ENCODE assay signal across 21 cellular contexts in genomic region chr6:79605061-79605460, GRCh38. TPM values are rescaled to one million over a fixed set of nuclear protein-coding genes. Genes with fewer than 3 reads are reported as not detected.
DNase-seq lines count a peak whose midpoint lies in the region; ATAC-seq and TF ChIP-seq lines count a peak whose summit lies in the region.
"Had no signal": no experiment of that assay in that cellular context is flagged by ENCODE, and none has a peak within 500 bp of the region (broad histone marks: within the 10 kb centered on the region; RNA-seq: fewer than 3 reads in every experiment).

No MANE protein-coding gene starts in this region.

- H3K4me3 ChIP-seq in WERI-Rb-1 (ENCODE audit: low read depth, low read length) = no peak overlapping the region
- H3K4me3 ChIP-seq: ascending aorta, heart right ventricle, stomach had no signal

- H3K27ac Mint-ChIP-seq in activated naive CD8-positive, alpha-beta T cell treated with anti-CD3 and anti-CD28 coated beads, Interleukin-2, amount 10 ng/mL, durations not matched to agents 7 days and 5 days = no peak overlapping the region
- H3K27ac Mint-ChIP-seq in activated naive CD8-positive, alpha-beta T cell treated with anti-CD3 and anti-CD28 coated beads, Interleukin-2, amount 50 U/mL, for 24 hours = no peak overlapping the region
- peak overlapping the region; percentile 97 for H3K27ac Mint-ChIP-seq in glutamatergic neuron (ENCODE audit: unreplicated experiment)
- H3K27ac Mint-ChIP-seq: activated naive CD4-positive, alpha-beta T cell treated with anti-CD3 and anti-CD28 coated beads, Interleukin-2, amount 10 ng/mL, durations not matched to agents 7 days and 5 days had no signal

- DNase-seq in activated naive CD8-positive, alpha-beta T cell treated with anti-CD3 and anti-CD28 coated beads, Interleukin-2, amount 10 ng/mL, durations not matched to agents 7 days and 5 days = no peak
- DNase-seq in activated naive CD8-positive, alpha-beta T cell treated with anti-CD3 and anti-CD28 coated beads, Interleukin-2, amount 50 U/mL, for 24 hours = no peak
- DNase-seq in WERI-Rb-1 (peak; percentile 25), glutamatergic neuron (peak; percentile 74), DMS153 (lab: John Stamatoyannopoulos, UW) (no peak), AG20443 (ENCODE audit: low spot score) (no peak), ureter (ENCODE audit: low spot score) (no peak)
- DNase-seq: activated CD4-positive, alpha-beta T cell treated with anti-CD3 and anti-CD28 coated beads for 1 hour; activated CD8-positive, alpha-beta memory T cell treated with anti-CD3 and anti-CD28 coated beads for 24 hours; activated naive CD4-positive, alpha-beta T cell treated with anti-CD3 and anti-CD28 coated beads, Interleukin-2, amount 10 ng/mL, durations not matched to agents 7 days and 5 days; activated T-cell treated with anti-CD3 and anti-CD28 coated beads, Interleukin-2, amount 50 U/mL, for 4 hours; BE2C; Calu3; heart right ventricle; left ventricle myocardium superior; NCI-H1694 treated with DMSO at 0.1 percent for 48 hours; stimulated activated CD4-positive, alpha-beta T cell treated with anti-CD3 and anti-CD28 coated beads, Interleukin-4, amount 100 ng/mL, for 4 hours; stomach had no signal

- H3K9me3 ChIP-seq in WERI-Rb-1 (ENCODE audit: severe bottlenecking) = no peaks in the 10 kb centered on the region
- H3K9me3 ChIP-seq: ascending aorta, BE2C, heart right ventricle, stomach had no signal

- H3K9me3 Mint-ChIP-seq in activated naive CD8-positive, alpha-beta T cell treated with anti-CD3 and anti-CD28 coated beads, Interleukin-2, amount 10 ng/mL, durations not matched to agents 7 days and 5 days = no peaks in the 10 kb centered on the region
- H3K9me3 Mint-ChIP-seq in activated naive CD8-positive, alpha-beta T cell treated with anti-CD3 and anti-CD28 coated beads, Interleukin-2, amount 50 U/mL, for 24 hours = no peaks in the 10 kb centered on the region
- H3K9me3 Mint-ChIP-seq in glutamatergic neuron (ENCODE audit: unreplicated experiment) = peaks cover 11% of the 10 kb centered on the region
- H3K9me3 Mint-ChIP-seq: activated naive CD4-positive, alpha-beta T cell treated with anti-CD3 and anti-CD28 coated beads, Interleukin-2, amount 10 ng/mL, durations not matched to agents 7 days and 5 days; activated T-cell treated with anti-CD3 and anti-CD28 coated beads, Interleukin-2, amount 50 U/mL, for 4 hours had no signal

- peaks cover 7% of the 10 kb centered on the region for H3K4me1 Mint-ChIP-seq in activated naive CD8-positive, alpha-beta T cell treated with anti-CD3 and anti-CD28 coated beads, Interleukin-2, amount 10 ng/mL, durations not matched to agents 7 days and 5 days
- no peaks in the 10 kb centered on the region for H3K4me1 Mint-ChIP-seq in activated naive CD8-positive, alpha-beta T cell treated with anti-CD3 and anti-CD28 coated beads, Interleukin-2, amount 50 U/mL, for 24 hours
- peaks cover 44% of the 10 kb centered on the region for H3K4me1 Mint-ChIP-seq in glutamatergic neuron (ENCODE audit: low read depth, unreplicated experiment)
- H3K4me1 Mint-ChIP-seq: activated naive CD4-positive, alpha-beta T cell treated with anti-CD3 and anti-CD28 coated beads, Interleukin-2, amount 10 ng/mL, durations not matched to agents 7 days and 5 days had no signal

- no peaks in the 10 kb centered on the region for H3K36me3 ChIP-seq in WERI-Rb-1
- H3K36me3 ChIP-seq: ascending aorta, BE2C, heart right ventricle, stomach had no signal

- H3K27me3 Mint-ChIP-seq in activated naive CD8-positive, alpha-beta T cell treated with anti-CD3 and anti-CD28 coated beads, Interleukin-2, amount 10 ng/mL, durations not matched to agents 7 days and 5 days = peaks cover 4% of the 10 kb centered on the region
- H3K27me3 Mint-ChIP-seq in activated naive CD8-positive, alpha-beta T cell treated with anti-CD3 and anti-CD28 coated beads, Interleukin-2, amount 50 U/mL, for 24 hours = peaks cover 3% of the 10 kb centered on the region
- H3K27me3 Mint-ChIP-seq in glutamatergic neuron (ENCODE audit: unreplicated experiment) = peaks cover 11% of the 10 kb centered on the region
- H3K27me3 Mint-ChIP-seq: activated naive CD4-positive, alpha-beta T cell treated with anti-CD3 and anti-CD28 coated beads, Interleukin-2, amount 10 ng/mL, durations not matched to agents 7 days and 5 days had no signal

- no peak overlapping the region for H3K4me3 Mint-ChIP-seq in activated naive CD8-positive, alpha-beta T cell treated with anti-CD3 and anti-CD28 coated beads, Interleukin-2, amount 10 ng/mL, durations not matched to agents 7 days and 5 days
- no peak overlapping the region for H3K4me3 Mint-ChIP-seq in activated naive CD8-positive, alpha-beta T cell treated with anti-CD3 and anti-CD28 coated beads, Interleukin-2, amount 50 U/mL, for 24 hours
- peak overlapping the region; percentile 48 for H3K4me3 Mint-ChIP-seq in glutamatergic neuron (ENCODE audit: unreplicated experiment)
- H3K4me3 Mint-ChIP-seq: activated naive CD4-positive, alpha-beta T cell treated with anti-CD3 and anti-CD28 coated beads, Interleukin-2, amount 10 ng/mL, durations not matched to agents 7 days and 5 days; activated T-cell treated with anti-CD3 and anti-CD28 coated beads, Interleukin-2, amount 50 U/mL, for 4 hours had no signal

- peak; percentile 45 for ATAC-seq in activated naive CD8-positive, alpha-beta T cell treated with anti-CD3 and anti-CD28 coated beads, Interleukin-2, amount 10 ng/mL, durations not matched to agents 7 days and 5 days (ENCODE audit: low read depth)
- no peak for ATAC-seq in activated naive CD8-positive, alpha-beta T cell treated with anti-CD3 and anti-CD28 coated beads, Interleukin-2, amount 50 U/mL, for 24 hours
- ATAC-seq in HG02623 (IDR thresholded peaks at IDR 0.05; ENCODE audit: unreplicated experiment) = no peak
- ATAC-seq: activated T-cell treated with anti-CD3 and anti-CD28 coated beads, Interleukin-2, amount 50 U/mL, for 4 hours; heart right ventricle; left ventricle myocardium superior had no signal

- TF ChIP-seq CTCF in WERI-Rb-1 (IDR thresholded peaks at IDR 0.05; ENCODE audit: low read depth, low read length) = no peak
- TF ChIP-seq CTCF in glutamatergic neuron (IDR thresholded peaks at IDR 0.05; ENCODE audit: partially characterized antibody, unreplicated experiment) = no peak

- no peaks in the 10 kb centered on the region for H3K36me3 Mint-ChIP-seq in activated naive CD8-positive, alpha-beta T cell treated with anti-CD3 and anti-CD28 coated beads, Interleukin-2, amount 10 ng/mL, durations not matched to agents 7 days and 5 days
- no peaks in the 10 kb centered on the region for H3K36me3 Mint-ChIP-seq in activated naive CD8-positive, alpha-beta T cell treated with anti-CD3 and anti-CD28 coated beads, Interleukin-2, amount 50 U/mL, for 24 hours (ENCODE audit: low read depth)
- no peaks in the 10 kb centered on the region for H3K36me3 Mint-ChIP-seq in glutamatergic neuron (ENCODE audit: unreplicated experiment)
- H3K36me3 Mint-ChIP-seq: activated naive CD4-positive, alpha-beta T cell treated with anti-CD3 and anti-CD28 coated beads, Interleukin-2, amount 10 ng/mL, durations not matched to agents 7 days and 5 days had no signal

- POLR2A ChIA-PET in activated naive CD8-positive, alpha-beta T cell treated with anti-CD3 and anti-CD28 coated beads, Interleukin-2, amount 10 ng/mL, durations not matched to agents 7 days and 5 days (lab: Charles Lee) = no interaction called here

- no peak overlapping the region for H3K27ac ChIP-seq in WERI-Rb-1
- H3K27ac ChIP-seq: ascending aorta, heart right ventricle, HL-60 had no signal

- H3K27me3 ChIP-seq in WERI-Rb-1 (ENCODE audit: insufficient read depth, low read depth, severe bottlenecking) = no peaks in the 10 kb centered on the region
- H3K27me3 ChIP-seq: ascending aorta, BE2C, heart right ventricle, stomach had no signal

RNA-seq across cellular contexts. Expression of gene SH3BGRL2, which starts 26.1 kb away (rescaled TPM):
- total RNA-seq in activated naive CD8-positive, alpha-beta T cell treated with anti-CD3 and anti-CD28 coated beads, Interleukin-2, amount 10 ng/mL, durations not matched to agents 7 days and 5 days = 1 to 10 TPM in 1 of 2 experiments, under 1 TPM in 1; 0.89 to 1.2 TPM
- total RNA-seq in glutamatergic neuron (ENCODE audit: unreplicated experiment) (47.2 TPM), ureter (50.4 TPM)

Comparison
In these comparisons a context has a peak if more than half of its experiments do, and no peak if none do; other contexts are left out.
1. DNase-seq: peak in WERI-Rb-1 (single experiment) and glutamatergic neuron (single experiment); none in activated naive CD8-positive, alpha-beta T cell treated with anti-CD3 and anti-CD28 coated beads, Interleukin-2, amount 10 ng/mL, durations not matched to agents 7 days and 5 days (single experiment), activated naive CD8-positive, alpha-beta T cell treated with anti-CD3 and anti-CD28 coated beads, Interleukin-2, amount 50 U/mL, for 24 hours (single experiment), DMS153 (single experiment), AG20443 (single experiment) and ureter (single experiment).
2. RNA of gene SH3BGRL2, which starts 26.1 kb away (total RNA-seq): 50.4 TPM in ureter (single experiment) and 47.2 TPM in glutamatergic neuron (single experiment); 0.89 to 1.2 TPM in activated naive CD8-positive, alpha-beta T cell treated with anti-CD3 and anti-CD28 coated beads, Interleukin-2, amount 10 ng/mL, durations not matched to agents 7 days and 5 days; every median in the first group is over 10 times any median in the second.